Comparison of ENCODE assay signal across 1 cellular context in the genomic region with DNA sequence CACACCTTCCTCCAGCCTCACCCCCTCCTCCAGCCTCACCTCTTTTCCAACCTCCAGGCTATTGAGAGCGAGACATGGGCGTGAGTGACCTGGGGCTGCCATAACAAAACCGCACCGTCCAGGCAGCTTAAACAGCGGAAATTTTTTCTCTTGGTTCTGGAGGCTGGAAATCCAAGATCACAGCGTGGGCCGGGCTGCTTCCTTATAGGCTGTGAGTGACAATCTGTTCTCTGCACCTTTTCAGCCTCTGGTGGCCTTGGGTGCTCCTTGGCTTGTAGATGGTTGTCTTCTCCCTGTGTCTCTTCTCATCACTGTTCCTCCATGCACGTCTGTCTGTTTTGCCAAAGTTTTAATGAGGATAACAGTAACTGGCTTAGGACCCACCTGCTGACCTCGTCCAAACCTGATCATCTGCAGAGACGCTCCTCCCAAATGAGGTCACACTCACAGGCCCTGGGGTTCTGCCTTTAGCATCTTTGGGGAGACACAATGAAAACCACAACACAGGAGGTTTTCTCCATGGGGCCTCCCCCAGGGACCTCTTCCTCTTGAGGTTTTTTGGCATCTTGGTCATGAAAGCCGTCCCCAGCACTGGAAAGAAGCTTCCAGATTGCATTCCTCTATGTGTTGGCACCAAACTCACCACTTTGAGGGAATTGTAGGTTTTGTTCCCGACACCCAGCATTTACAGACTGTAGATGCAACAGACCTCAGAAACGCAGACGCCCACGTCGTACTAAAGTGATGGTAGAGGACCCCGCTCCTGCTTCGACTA.
TF ChIP-seq lines count a peak whose summit lies in the region.

No MANE protein-coding gene starts in this region.

TF ChIP-seq in WTC11, 78 proteins besides CTCF, POLR2A, EP300 and RAD21 (continued from another document):
- TF ChIP-seq, protein P1, sequence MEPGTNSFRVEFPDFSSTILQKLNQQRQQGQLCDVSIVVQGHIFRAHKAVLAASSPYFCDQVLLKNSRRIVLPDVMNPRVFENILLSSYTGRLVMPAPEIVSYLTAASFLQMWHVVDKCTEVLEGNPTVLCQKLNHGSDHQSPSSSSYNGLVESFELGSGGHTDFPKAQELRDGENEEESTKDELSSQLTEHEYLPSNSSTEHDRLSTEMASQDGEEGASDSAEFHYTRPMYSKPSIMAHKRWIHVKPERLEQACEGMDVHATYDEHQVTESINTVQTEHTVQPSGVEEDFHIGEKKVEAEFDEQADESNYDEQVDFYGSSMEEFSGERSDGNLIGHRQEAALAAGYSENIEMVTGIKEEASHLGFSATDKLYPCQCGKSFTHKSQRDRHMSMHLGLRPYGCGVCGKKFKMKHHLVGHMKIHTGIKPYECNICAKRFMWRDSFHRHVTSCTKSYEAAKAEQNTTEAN (CRISPR knock-in tag; IDR thresholded peaks at IDR 0.05): no peak
- TF ChIP-seq ZNF219 (CRISPR knock-in tag; IDR thresholded peaks at IDR 0.05; ENCODE audit: borderline replicate concordance) (no peak), SOX15 (CRISPR knock-in tag; IDR thresholded peaks at IDR 0.05) (no peak)
- TF ChIP-seq, protein P2, sequence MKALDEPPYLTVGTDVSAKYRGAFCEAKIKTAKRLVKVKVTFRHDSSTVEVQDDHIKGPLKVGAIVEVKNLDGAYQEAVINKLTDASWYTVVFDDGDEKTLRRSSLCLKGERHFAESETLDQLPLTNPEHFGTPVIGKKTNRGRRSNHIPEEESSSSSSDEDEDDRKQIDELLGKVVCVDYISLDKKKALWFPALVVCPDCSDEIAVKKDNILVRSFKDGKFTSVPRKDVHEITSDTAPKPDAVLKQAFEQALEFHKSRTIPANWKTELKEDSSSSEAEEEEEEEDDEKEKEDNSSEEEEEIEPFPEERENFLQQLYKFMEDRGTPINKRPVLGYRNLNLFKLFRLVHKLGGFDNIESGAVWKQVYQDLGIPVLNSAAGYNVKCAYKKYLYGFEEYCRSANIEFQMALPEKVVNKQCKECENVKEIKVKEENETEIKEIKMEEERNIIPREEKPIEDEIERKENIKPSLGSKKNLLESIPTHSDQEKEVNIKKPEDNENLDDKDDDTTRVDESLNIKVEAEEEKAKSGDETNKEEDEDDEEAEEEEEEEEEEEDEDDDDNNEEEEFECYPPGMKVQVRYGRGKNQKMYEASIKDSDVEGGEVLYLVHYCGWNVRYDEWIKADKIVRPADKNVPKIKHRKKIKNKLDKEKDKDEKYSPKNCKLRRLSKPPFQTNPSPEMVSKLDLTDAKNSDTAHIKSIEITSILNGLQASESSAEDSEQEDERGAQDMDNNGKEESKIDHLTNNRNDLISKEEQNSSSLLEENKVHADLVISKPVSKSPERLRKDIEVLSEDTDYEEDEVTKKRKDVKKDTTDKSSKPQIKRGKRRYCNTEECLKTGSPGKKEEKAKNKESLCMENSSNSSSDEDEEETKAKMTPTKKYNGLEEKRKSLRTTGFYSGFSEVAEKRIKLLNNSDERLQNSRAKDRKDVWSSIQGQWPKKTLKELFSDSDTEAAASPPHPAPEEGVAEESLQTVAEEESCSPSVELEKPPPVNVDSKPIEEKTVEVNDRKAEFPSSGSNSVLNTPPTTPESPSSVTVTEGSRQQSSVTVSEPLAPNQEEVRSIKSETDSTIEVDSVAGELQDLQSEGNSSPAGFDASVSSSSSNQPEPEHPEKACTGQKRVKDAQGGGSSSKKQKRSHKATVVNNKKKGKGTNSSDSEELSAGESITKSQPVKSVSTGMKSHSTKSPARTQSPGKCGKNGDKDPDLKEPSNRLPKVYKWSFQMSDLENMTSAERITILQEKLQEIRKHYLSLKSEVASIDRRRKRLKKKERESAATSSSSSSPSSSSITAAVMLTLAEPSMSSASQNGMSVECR (CRISPR knock-in tag; IDR thresholded peaks at IDR 0.05; ENCODE audit: borderline replicate concordance): no peak
